In the genomic region with DNA sequence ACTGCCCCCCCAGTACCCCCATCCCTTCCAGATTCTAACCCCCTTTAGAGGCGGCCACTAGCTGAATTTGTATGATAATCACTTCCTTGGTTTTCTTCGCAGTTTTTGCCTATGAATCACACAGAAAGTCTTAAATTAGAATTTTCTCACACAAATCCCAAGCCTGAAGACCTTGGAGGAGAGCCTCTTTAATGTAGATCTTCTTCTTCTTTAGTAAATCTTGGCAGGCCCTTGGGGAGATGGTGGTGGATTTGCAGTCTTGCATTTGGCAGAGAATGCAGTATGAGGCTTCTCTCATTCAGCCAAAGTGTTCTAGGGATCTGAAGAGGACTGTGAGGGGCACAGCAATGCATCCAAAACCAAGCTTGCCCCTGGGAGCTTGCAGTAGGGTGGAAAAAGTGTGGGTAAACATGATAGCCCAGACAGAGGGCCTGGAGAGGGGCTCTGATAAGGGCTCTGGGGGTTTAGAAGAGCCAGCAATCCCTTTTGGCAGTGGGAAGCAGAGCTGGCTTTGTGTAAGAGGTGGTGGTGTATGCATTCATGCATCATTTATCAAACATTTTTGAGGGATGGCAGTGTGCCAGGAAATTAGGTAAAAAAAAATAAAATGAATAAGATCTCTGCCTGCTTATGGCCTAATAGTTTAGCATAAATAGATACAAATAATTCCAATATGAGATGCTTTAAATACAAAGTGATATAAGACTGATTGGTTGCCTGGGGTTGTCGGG, we compare ENCODE assay signal across 11 cellular contexts. TPM values are rescaled to one million over a fixed set of nuclear protein-coding genes. Genes with fewer than 3 reads are reported as not detected.
DNase-seq lines count a peak whose midpoint lies in the region; ATAC-seq, FAIRE-seq and TF ChIP-seq lines count a peak whose summit lies in the region.
"Had no signal": no experiment of that assay in that cellular context is flagged by ENCODE, and none has a peak within 500 bp of the region (broad histone marks: within the 10 kb centered on the region; RNA-seq: fewer than 3 reads in every experiment).

No MANE protein-coding gene starts in this region.

- POLR2A ChIA-PET in K562 (lab: Yijun Ruan, JAX): interaction anchor here (1.3 to 1.5 kb wide), 2 partner anchors 9 to 16 kb away, joined by 3 to 6 read pairs; no protein-coding TSS in a partner anchor
- POLR2A ChIA-PET in naive thymus-derived CD8-positive, alpha-beta T cell (lab: Charles Lee): interaction anchor here (0.6 to 11.8 kb wide), 4 partner anchors 9 to 758 kb away, joined by 3 to 297 read pairs (median 3); partner anchors contain the start of gene CDC42

- H3K27ac Mint-ChIP-seq in naive thymus-derived CD8-positive, alpha-beta T cell: peak overlapping the region; percentile 5 to 70 (median 40)
- H3K27ac Mint-ChIP-seq: activated T-helper 1 cell treated with anti-CD3 and anti-CD28 coated beads, Interleukin-12 subunit alpha, Interleukin-12 subunit beta, Interleukin-2, Interleukin-4 antibody, amounts not matched to agents 30 ng/mL and 10 ng/mL and 1 ng/mL, durations not matched to agents 14 hours and 24 hours and 36 hours had no signal

- H3K36me3 ChIP-seq in K562 (ENCODE audit: control insufficient read depth, insufficient read depth, low read length): no peaks in the 10 kb centered on the region
- H3K36me3 ChIP-seq: pancreas had no signal

- BruUV-seq in K562 (replicated peaks; lab: Mats Ljungman, UMichigan): no TSS peak

- no peak overlapping the region for H3K27ac ChIP-seq in K562 (ENCODE audit: extremely low read depth, low read depth, low read length)
- H3K27ac ChIP-seq: pancreas had no signal

- no peak overlapping the region for H3K4me2 ChIP-seq in K562 (ENCODE audit: insufficient read depth, low read length)

- H4K20me1 ChIP-seq in K562 (replicated peaks; ENCODE audit: control insufficient read depth, insufficient read depth, low read length): no peaks in the 10 kb centered on the region

- DNase-seq in DMS79 treated with DMSO at 0.1 percent for 48 hours (lab: John Stamatoyannopoulos, UW) (peak; percentile 99), M059J (ENCODE audit: low read depth) (peak; percentile 87), K562 (ENCODE audit: extremely low read depth in 1 of 4, low spot score in 3 of 4) (peak in 1 of 4 experiments; percentile 33), SW 1271 (lab: John Stamatoyannopoulos, UW) (no peak), KG1 (lab: John Stamatoyannopoulos, UW) (no peak)
- no peak for DNase-seq in naive thymus-derived CD8-positive, alpha-beta T cell
- DNase-seq: GOT3, pancreas had no signal

- in situ Hi-C loops in K562 (cut with MboI): no loop called here

- no peak for TF ChIP-seq POLR2A in K562 (conservative IDR thresholded peaks at IDR 0.05)

- H3K9me3 ChIP-seq in K562 (replicated peaks; ENCODE audit: control insufficient read depth, insufficient read depth, low read depth, low read length): peaks cover 4% of the 10 kb centered on the region; the same call in 1 of the 2 replicates
- H3K9me3 ChIP-seq: pancreas had no signal

- H3K4me3 ChIP-seq in K562: no peak overlapping the region
- H3K4me3 ChIP-seq: pancreas had no signal

- H3K27me3 ChIP-seq in K562 (ENCODE audit: control insufficient read depth in 2 of 2, insufficient read depth in 2 of 2, low read length in 2 of 2): no peaks in the 10 kb centered on the region
- H3K27me3 ChIP-seq: pancreas had no signal

- intact Hi-C loops in K562 (cut with micrococcal nuclease): no loop called here

- TF ChIP-seq CTCF in K562 (IDR thresholded peaks at IDR 0.05 in 2 of 3, conservative IDR thresholded peaks at IDR 0.05 in 1 of 3; ENCODE audit: insufficient read depth in 2 of 3, low read depth in 1 of 3, low read length in 3 of 3): no peak

- no peak for TF ChIP-seq EP300 in K562 (IDR thresholded peaks at IDR 0.05; ENCODE audit: low read length)

- no peaks in the 10 kb centered on the region for H3K9me1 ChIP-seq in K562 (ENCODE audit: control insufficient read depth, insufficient read depth, low read length)

- ATAC-seq in K562 (no peak), GM21423 (IDR thresholded peaks at IDR 0.05; ENCODE audit: unreplicated experiment) (no peak), HG02623 (IDR thresholded peaks at IDR 0.05; ENCODE audit: unreplicated experiment) (no peak)
- no peak for ATAC-seq in naive thymus-derived CD8-positive, alpha-beta T cell
- ATAC-seq: pancreas had no signal

- peaks cover 39 to 69% (median 66%) of the 10 kb centered on the region in 4 donors for H3K4me1 Mint-ChIP-seq in naive thymus-derived CD8-positive, alpha-beta T cell

- no peak for FAIRE-seq in K562 (lab: Jason Lieb, UNC)
- FAIRE-seq: pancreas had no signal

- peaks cover 0 to 10% (median 4%) of the 10 kb centered on the region in 9 donors for H3K9me3 Mint-ChIP-seq in naive thymus-derived CD8-positive, alpha-beta T cell

- peaks cover 31 to 37% of the 10 kb centered on the region in 2 experiments for H3K4me1 ChIP-seq in K562 (replicated peaks in 1 of 2; ENCODE audit: control insufficient read depth in 2 of 2, insufficient read depth in 2 of 2, low read length in 2 of 2)
- H3K4me1 ChIP-seq: pancreas had no signal

- CTCF ChIA-PET in K562 (lab: Yijun Ruan, JAX; ENCODE audit: low intra/inter-chr PET ratio): no interaction called here

- no peak for TF ChIP-seq RAD21 in K562 (CRISPR knock-in tag; conservative IDR thresholded peaks at IDR 0.05 in 1 of 2, IDR thresholded peaks at IDR 0.05 in 1 of 2)

- peaks cover 0 to 5% (median 3%) of the 10 kb centered on the region in 3 donors for H3K36me3 Mint-ChIP-seq in naive thymus-derived CD8-positive, alpha-beta T cell

- no peaks in the 10 kb centered on the region for H3K79me2 ChIP-seq in K562 (ENCODE audit: control insufficient read depth, insufficient read depth, low read length)

- peak overlapping the region in 4 of 10 donors; percentile 2 to 51 (median 16) for H3K4me3 Mint-ChIP-seq in naive thymus-derived CD8-positive, alpha-beta T cell
- H3K4me3 Mint-ChIP-seq: activated T-helper 1 cell treated with anti-CD3 and anti-CD28 coated beads, Interleukin-12 subunit alpha, Interleukin-12 subunit beta, Interleukin-2, Interleukin-4 antibody, amounts not matched to agents 30 ng/mL and 10 ng/mL and 1 ng/mL, durations not matched to agents 14 hours and 24 hours and 36 hours had no signal

- H3K27me3 Mint-ChIP-seq in naive thymus-derived CD8-positive, alpha-beta T cell: no peaks in the 10 kb centered on the region

- H2AFZ ChIP-seq in K562 (ENCODE audit: low read depth, low read length): no peak overlapping the region

- H3K9ac ChIP-seq in K562 (ENCODE audit: insufficient read depth in 1 of 2, low read depth in 2 of 2, low read length in 2 of 2): peak overlapping the region in 1 of 2 experiments; percentile 15; a peak in 1 of 4 replicates

- WGBS in K562 (ENCODE audit: insufficient coverage, low coverage, missing lambda C conversion rate): 53% methylated on average over 3 of the region's 3 CpGs

TF ChIP-seq in K562, 482 proteins besides CTCF, POLR2A, EP300 and RAD21 (continues in another document):
- TF ChIP-seq MEIS2 (IDR thresholded peaks at IDR 0.05; ENCODE audit: partially characterized antibody) (peak; percentile 11), ETV1 (tag; conservative IDR thresholded peaks at IDR 0.05; ENCODE audit: low read depth) (no peak), NFIC (IDR thresholded peaks at IDR 0.05) (peak; percentile 91), NR2F6 (CRISPR knock-in tag; IDR thresholded peaks at IDR 0.05) (no peak), NFIX (CRISPR knock-in tag; IDR thresholded peaks at IDR 0.05; ENCODE audit: low read depth) (0 out of 2 replicates have a peak, but pooled peaks have one; percentile 19)

RNA-seq across cellular contexts. Expression of gene CDC42, which starts 7.7 kb away (rescaled TPM):
- total RNA-seq in M059J (2014; rRNA removed; shearing (Covaris generic)): 550 and 578 TPM in 2 replicates
- total RNA-seq in K562 (2011; cell fraction: chromatin; rRNA removed; ENCODE audit: low replicate concordance): 27.3 and 52.8 TPM in 2 replicates
- total RNA-seq in K562 (2011; cell fraction: nucleolus; rRNA removed): 16.5 and 16.7 TPM in 2 replicates
- total RNA-seq in K562 (2011; cell fraction: nucleoplasm; rRNA removed): 28.4 and 33.8 TPM in 2 replicates
- total RNA-seq in K562 (2014; rRNA removed) (186 and 222 TPM in 2 replicates), K562 (2014; rRNA removed; fragmentation: Illumina TruSeq; extraction: Trizol) (370 and 448 TPM in 2 replicates), K562 (2015; rRNA removed; fragmentation: Illumina TruSeq; extraction: Trizol) (313 and 336 TPM in 2 replicates), K562 (2021) (242 and 247 TPM in 2 replicates)
- polyA plus RNA-seq in K562 (2011; rRNA removed) (331 and 398 TPM in 2 replicates), K562 (2014; fragmentation: Illumina TruSeq; extraction: Trizol) (345 and 351 TPM in 2 replicates), K562 (2014; fragmentation: Nextera tagmentation; extraction: Ambion mirVana) (100 to 1,000 TPM; 230 to 325 TPM), K562 (2014; rRNA removed) (192 and 212 TPM in 2 replicates)
- polyA plus RNA-seq in K562 (2011; cell fraction: cytosol; rRNA removed): 104 and 188 TPM in 2 replicates
- 43.4 and 84.2 TPM in 2 replicates for polyA plus RNA-seq in K562 (2011; cell fraction: nucleus; rRNA removed)
- 204 and 451 TPM in 2 replicates for polyA plus RNA-seq in K562 (2012)
- polyA minus RNA-seq in K562 (2011; rRNA and poly(A)+ RNA removed): 345 and 401 TPM in 2 replicates
- polyA minus RNA-seq in K562 (2011; cell fraction: cytosol; rRNA and poly(A)+ RNA removed): 105 and 170 TPM in 2 replicates
- 11.2 and 35.4 TPM in 2 replicates for polyA minus RNA-seq in K562 (2011; cell fraction: nucleus; rRNA and poly(A)+ RNA removed)
- total RNA-seq in naive thymus-derived CD8-positive, alpha-beta T cell: 100 to 1,000 TPM; 229 to 239 TPM
- 100 to 1,000 TPM; 236 to 472 (median 393) TPM for polyA plus RNA-seq in naive thymus-derived CD8-positive, alpha-beta T cell

RNA-seq across cellular contexts. Expression of gene CELA3A, which starts 43.4 kb away (rescaled TPM):
- total RNA-seq in M059J (2014; rRNA removed; shearing (Covaris generic)): not detected in 2 replicates
- not detected in 2 replicates for total RNA-seq in K562 (2011; cell fraction: chromatin; rRNA removed; ENCODE audit: low replicate concordance)
- total RNA-seq in K562 (2011; cell fraction: nucleolus; rRNA removed): not detected in 2 replicates
- not detected in 2 replicates for total RNA-seq in K562 (2011; cell fraction: nucleoplasm; rRNA removed)
- total RNA-seq in K562 (2014; rRNA removed) (not detected in 2 replicates), K562 (2014; rRNA removed; fragmentation: Illumina TruSeq; extraction: Trizol) (not detected in 2 replicates), K562 (2015; rRNA removed; fragmentation: Illumina TruSeq; extraction: Trizol) (not detected in 2 replicates), K562 (2021) (5.4 and 5.7 TPM in 2 replicates)
- polyA plus RNA-seq in K562 (2011; rRNA removed) (not detected in 2 replicates), K562 (2014; fragmentation: Illumina TruSeq; extraction: Trizol) (not detected in 2 replicates), K562 (2014; fragmentation: Nextera tagmentation; extraction: Ambion mirVana) (not detected), K562 (2014; rRNA removed) (not detected in 2 replicates)
- polyA plus RNA-seq in K562 (2011; cell fraction: cytosol; rRNA removed): not detected in 2 replicates
- polyA plus RNA-seq in K562 (2011; cell fraction: nucleus; rRNA removed): not detected in 2 replicates
- polyA plus RNA-seq in K562 (2012): not detected in 2 replicates
- polyA minus RNA-seq in K562 (2011; rRNA and poly(A)+ RNA removed): not detected in 2 replicates
- not detected in 2 replicates for polyA minus RNA-seq in K562 (2011; cell fraction: cytosol; rRNA and poly(A)+ RNA removed)
- polyA minus RNA-seq in K562 (2011; cell fraction: nucleus; rRNA and poly(A)+ RNA removed): not detected in 2 replicates
- total RNA-seq in naive thymus-derived CD8-positive, alpha-beta T cell: not detected
- polyA plus RNA-seq in naive thymus-derived CD8-positive, alpha-beta T cell: not detected
- total RNA-seq: activated T-helper 1 cell treated with anti-CD3 and anti-CD28 coated beads, Interleukin-12 subunit alpha, Interleukin-12 subunit beta, Interleukin-2, Interleukin-4 antibody, amounts not matched to agents 30 ng/mL and 10 ng/mL and 1 ng/mL, durations not matched to agents 14 hours and 24 hours and 36 hours had no signal

Comparison
In these comparisons a context has a peak if more than half of its experiments do, and no peak if none do; other contexts are left out.
1. DNase-seq: peak in DMS79 treated with DMSO at 0.1 percent for 48 hours (single experiment) and M059J (single experiment); none in naive thymus-derived CD8-positive, alpha-beta T cell (0 of 10), SW 1271 (0 of 2) and KG1 (single experiment).